Comparison of ENCODE assay signal across 12 cellular contexts in genomic region chr20:32385541-32385940, GRCh38. TPM values are rescaled to one million over a fixed set of nuclear protein-coding genes. Genes with fewer than 3 reads are reported as not detected.
DNase-seq lines count a peak whose midpoint lies in the region; ATAC-seq and TF ChIP-seq lines count a peak whose summit lies in the region.
"Had no signal": no experiment of that assay in that cellular context is flagged by ENCODE, and none has a peak within 500 bp of the region (broad histone marks: within the 10 kb centered on the region; RNA-seq: fewer than 3 reads in every experiment).

No MANE protein-coding gene starts in this region.

- in situ Hi-C loops in KBM-7 (cut with MboI; ENCODE audit: low pct_unique_long_range_greater_than_20kb, low sequenced_read_pairs), result no loop called here

- TF ChIP-seq EP300 in gastroesophageal sphincter (IDR thresholded peaks at IDR 0.05), result no peak

- no peak for TF ChIP-seq POLR2A in gastroesophageal sphincter (IDR thresholded peaks at IDR 0.05)

- no peak overlapping the region for H3K27ac ChIP-seq in CD8-positive, alpha-beta memory T cell (ENCODE audit: low read depth, low read length)
- H3K27ac ChIP-seq in gastroesophageal sphincter (peak overlapping the region; percentile 0 to 71 (median 54)), skeletal muscle tissue (ENCODE audit: low read depth, low read length) (peak overlapping the region; percentile 42)

- peaks cover 0 to 35% (median 0%) of the 10 kb centered on the region in 3 donors for H3K36me3 Mint-ChIP-seq in CD8-positive, alpha-beta memory T cell
- H3K36me3 Mint-ChIP-seq in T-cell (peaks cover 3% of the 10 kb centered on the region), glutamatergic neuron (ENCODE audit: unreplicated experiment) (no peaks in the 10 kb centered on the region)
- H3K36me3 Mint-ChIP-seq: IgD-negative memory B cell had no signal

- TF ChIP-seq CTCF in gastroesophageal sphincter (IDR thresholded peaks at IDR 0.05) (no peak), glutamatergic neuron (IDR thresholded peaks at IDR 0.05; ENCODE audit: partially characterized antibody, unreplicated experiment) (no peak)

- 12 to 29% methylated on average over 3 of the region's 3 CpGs for WGBS in gastroesophageal sphincter (ENCODE audit: low coverage in 1 of 2), 2 donors

- peaks cover 27% of the 10 kb centered on the region for H3K4me1 ChIP-seq in CD8-positive, alpha-beta memory T cell (ENCODE audit: insufficient read depth, low read length)
- H3K4me1 ChIP-seq in gastroesophageal sphincter, result peaks cover 10 to 62% (median 14%) of the 10 kb centered on the region in 3 donors
- peaks cover 3 to 8% (median 5%) of the 10 kb centered on the region in 3 donors for H3K4me1 ChIP-seq in skeletal muscle tissue (ENCODE audit: control insufficient read depth in 3 of 3, insufficient read depth in 3 of 3, low read length in 3 of 3)

- H3K9ac ChIP-seq in skeletal muscle tissue (ENCODE audit: low read depth in 1 of 3, low read length in 3 of 3), result peak overlapping the region in 2 of 3 donors; percentile 33 to 51

- ATAC-seq in T-cell (replicated peaks in 1 of 4) (no peak), gastroesophageal sphincter (no peak), GM21619 (IDR thresholded peaks at IDR 0.05; ENCODE audit: unreplicated experiment) (no peak)

- H3K4me3 ChIP-seq in CD8-positive, alpha-beta memory T cell (ENCODE audit: low read length), result no peak overlapping the region
- peak overlapping the region; percentile 28 to 30 for H3K4me3 ChIP-seq in gastroesophageal sphincter
- H3K4me3 ChIP-seq in skeletal muscle tissue (ENCODE audit: low read length in 3 of 3), result peak overlapping the region; percentile 8 to 39 (median 24)

- no peaks in the 10 kb centered on the region for H3K27me3 ChIP-seq in CD8-positive, alpha-beta memory T cell (ENCODE audit: insufficient read depth, low read length, poor library complexity, severe bottlenecking)
- H3K27me3 ChIP-seq in gastroesophageal sphincter (no peaks in the 10 kb centered on the region), skeletal muscle tissue (ENCODE audit: control insufficient read depth in 3 of 3, insufficient read depth in 3 of 3, low read length in 3 of 3) (no peaks in the 10 kb centered on the region)

- no peak for DNase-seq in CD8-positive, alpha-beta memory T cell
- DNase-seq in T-cell (no peak), glutamatergic neuron (no peak), KBM-7 (no peak)
- DNase-seq: activated CD4-positive, CD25-positive, alpha-beta regulatory T cell treated with anti-CD3 and anti-CD28 coated beads, Interleukin-2, amount 50 U/mL, for 72 hours; amygdala; dermis blood vessel endothelial cell; NCI-H1105 had no signal

- H3K27ac Mint-ChIP-seq in CD8-positive, alpha-beta memory T cell, result peak overlapping the region; percentile 30 to 95 (median 66)
- H3K27ac Mint-ChIP-seq in T-cell (peak overlapping the region; percentile 73 to 74), glutamatergic neuron (ENCODE audit: unreplicated experiment) (no peak overlapping the region)

- CTCF ChIA-PET in CD8-positive, alpha-beta memory T cell (lab: Charles Lee), result interaction anchor here (0.7 kb wide), 1 partner anchor 13 kb away, joined by 3 read pairs; no protein-coding TSS in a partner anchor
- CTCF ChIA-PET in T-cell (lab: Charles Lee), result interaction anchor here in 1 of 2 donors (0.5 kb wide), 1 partner anchor 149 kb away, joined by 6 read pairs; no protein-coding TSS in a partner anchor

- POLR2A ChIA-PET in CD8-positive, alpha-beta memory T cell (lab: Charles Lee), result no interaction called here
- POLR2A ChIA-PET in T-cell (lab: Charles Lee), result interaction anchor here (0.6 to 1.0 kb wide), 7 partner anchors 21 to 41 kb away, joined by 3 to 6 read pairs (median 3); no protein-coding TSS in a partner anchor

- no peaks in the 10 kb centered on the region for H3K36me3 ChIP-seq in CD8-positive, alpha-beta memory T cell (ENCODE audit: insufficient read depth, low read length)
- H3K36me3 ChIP-seq in gastroesophageal sphincter, result peaks cover 0 to 9% of the 10 kb centered on the region in 2 donors
- peaks cover 0 to 3% (median 0%) of the 10 kb centered on the region in 3 donors for H3K36me3 ChIP-seq in skeletal muscle tissue (ENCODE audit: control insufficient read depth in 3 of 3, insufficient read depth in 3 of 3, low read length in 3 of 3)

- no peaks in the 10 kb centered on the region for H3K9me3 ChIP-seq in CD8-positive, alpha-beta memory T cell (ENCODE audit: low read length)
- H3K9me3 ChIP-seq in gastroesophageal sphincter (no peaks in the 10 kb centered on the region), skeletal muscle tissue (ENCODE audit: control insufficient read depth in 3 of 3, low read length in 3 of 3) (no peaks in the 10 kb centered on the region)

- H3K4me3 Mint-ChIP-seq in CD8-positive, alpha-beta memory T cell, result no peak overlapping the region
- no peak overlapping the region for H3K4me3 Mint-ChIP-seq in T-cell
- no peak overlapping the region for H3K4me3 Mint-ChIP-seq in glutamatergic neuron (ENCODE audit: unreplicated experiment)

- no peaks in the 10 kb centered on the region for H3K9me3 Mint-ChIP-seq in CD8-positive, alpha-beta memory T cell
- no peaks in the 10 kb centered on the region for H3K9me3 Mint-ChIP-seq in T-cell
- no peaks in the 10 kb centered on the region for H3K9me3 Mint-ChIP-seq in glutamatergic neuron (ENCODE audit: unreplicated experiment)
- H3K9me3 Mint-ChIP-seq: IgD-negative memory B cell had no signal

- no peaks in the 10 kb centered on the region for H3K27me3 Mint-ChIP-seq in CD8-positive, alpha-beta memory T cell
- H3K27me3 Mint-ChIP-seq in T-cell, result no peaks in the 10 kb centered on the region
- H3K27me3 Mint-ChIP-seq in glutamatergic neuron (ENCODE audit: unreplicated experiment), result no peaks in the 10 kb centered on the region
- H3K27me3 Mint-ChIP-seq: IgD-negative memory B cell had no signal

- peaks cover 40 to 67% (median 65%) of the 10 kb centered on the region in 3 donors for H3K4me1 Mint-ChIP-seq in CD8-positive, alpha-beta memory T cell
- H3K4me1 Mint-ChIP-seq in T-cell (peaks cover 59 to 65% (median 63%) of the 10 kb centered on the region in 3 donors), glutamatergic neuron (ENCODE audit: low read depth, unreplicated experiment) (peaks cover 3% of the 10 kb centered on the region)

RNA-seq across cellular contexts. Expression of gene ASXL1, which starts 27.4 kb away (rescaled TPM):
- total RNA-seq in CD8-positive, alpha-beta memory T cell, result 100 to 1,000 TPM; 131 to 133 TPM
- polyA plus RNA-seq in CD8-positive, alpha-beta memory T cell, result 19.8 TPM
- total RNA-seq in T-cell (100 to 1,000 TPM; 122 to 204 (median 137) TPM), gastroesophageal sphincter (10 to 100 TPM; 43.5 to 79.8 (median 58.4) TPM), skeletal muscle tissue (86.1 TPM), glutamatergic neuron (ENCODE audit: unreplicated experiment) (85.1 TPM)
